In genomic region chrX:99172958-99173357, GRCh38 we compare ENCODE assay signal across 22 cellular contexts.
DNase-seq lines count a peak whose midpoint lies in the region; TF ChIP-seq lines count a peak whose summit lies in the region.
"Had no signal": no experiment of that assay in that cellular context is flagged by ENCODE, and none has a peak within 500 bp of the region (broad histone marks: within the 10 kb centered on the region; RNA-seq: fewer than 3 reads in every experiment).

No MANE protein-coding gene starts in this region.

- POLR2A ChIA-PET in MCF 10A (lab: Yijun Ruan, JAX): no interaction called here

- no peaks in the 10 kb centered on the region for H4K20me1 ChIP-seq in mammary epithelial cell (ENCODE audit: insufficient read depth, low read length)
- no peaks in the 10 kb centered on the region for H4K20me1 ChIP-seq in neural progenitor cell (ENCODE audit: low read depth)

- no peaks in the 10 kb centered on the region for H3K9me3 ChIP-seq in mammary epithelial cell (replicated peaks; ENCODE audit: insufficient read depth, low read length)
- no peaks in the 10 kb centered on the region for H3K9me3 ChIP-seq in MG63
- H3K9me3 ChIP-seq in neural progenitor cell (ENCODE audit: low read depth): no peaks in the 10 kb centered on the region
- no peaks in the 10 kb centered on the region for H3K9me3 ChIP-seq in adrenal gland (replicated peaks in 1 of 3)
- H3K9me3 ChIP-seq: BE2C had no signal

- H3K4me1 ChIP-seq in mammary epithelial cell (ENCODE audit: insufficient read depth, low read length) (no peaks in the 10 kb centered on the region), neural progenitor cell (peaks cover 3% of the 10 kb centered on the region), adrenal gland (replicated peaks in 1 of 2) (no peaks in the 10 kb centered on the region)
- H3K4me1 ChIP-seq: BE2C had no signal

- H3K27me3 ChIP-seq in mammary epithelial cell (ENCODE audit: insufficient read depth, low read length): no peaks in the 10 kb centered on the region
- no peaks in the 10 kb centered on the region for H3K27me3 ChIP-seq in MG63
- H3K27me3 ChIP-seq in neural progenitor cell: no peaks in the 10 kb centered on the region
- H3K27me3 ChIP-seq in adrenal gland: no peaks in the 10 kb centered on the region
- H3K27me3 ChIP-seq: BE2C had no signal

- CTCF ChIA-PET in MCF 10A (lab: Yijun Ruan, JAX) (interaction anchor here (0.7 to 0.8 kb wide), 2 partner anchors 8 to 511 kb away, joined by 3 read pairs; no protein-coding TSS in a partner anchor), mammary epithelial cell (lab: Charles Lee; ENCODE audit: low non-redundant PET) (no interaction called here)

- TF ChIP-seq CTCF in MCF 10A (IDR thresholded peaks at IDR 0.05; ENCODE audit: unreplicated experiment) (no peak), mammary epithelial cell (conservative IDR thresholded peaks at IDR 0.05 in 1 of 2, IDR thresholded peaks at IDR 0.05 in 1 of 2; ENCODE audit: extremely low read depth in 1 of 2, insufficient read depth in 1 of 2, low read depth in 1 of 2, low read length in 2 of 2) (peak in 1 of 2 donors; percentile 2), chondrocyte (IDR thresholded peaks at IDR 0.05) (peak; percentile 28), neural progenitor cell (IDR thresholded peaks at IDR 0.05) (peak; percentile 31), adrenal gland (IDR thresholded peaks at IDR 0.05) (no peak), GM20000 (IDR thresholded peaks at IDR 0.05; ENCODE audit: extremely low read depth, missing control alignments) (no peak)

- BruUV-seq in MCF 10A (replicated peaks; lab: Mats Ljungman, UMichigan): no TSS peak
- no TSS peak for BruUV-seq in mammary epithelial cell (replicated peaks; lab: Mats Ljungman, UMichigan)

- no peak overlapping the region for H3K4me3 ChIP-seq in mammary epithelial cell (replicated peaks in 1 of 3; ENCODE audit: insufficient read depth in 1 of 3, low read depth in 2 of 3, low read length in 3 of 3)
- no peak overlapping the region for H3K4me3 ChIP-seq in MG63
- H3K4me3 ChIP-seq in neural progenitor cell: no peak overlapping the region
- H3K4me3 ChIP-seq in adrenal gland: no peak overlapping the region
- H3K4me3 ChIP-seq: K562, SK-N-MC had no signal

- no peaks in the 10 kb centered on the region for H3F3A ChIP-seq in neural progenitor cell (ENCODE audit: low read depth)

- H3K9ac ChIP-seq in mammary epithelial cell (ENCODE audit: insufficient read depth, low read length): no peak overlapping the region
- no peak overlapping the region for H3K9ac ChIP-seq in neural progenitor cell

- dilution Hi-C loops in mammary epithelial cell (cut with HindIII; ENCODE audit: low sequenced_read_pairs): no loop called here

- 53% methylated on average over 3 of the region's 3 CpGs for WGBS in mammary epithelial cell (ENCODE audit: low coverage, missing lambda C conversion rate)
- 59 to 66% (median 64%) methylated on average over 3 of the region's 3 CpGs for WGBS in adrenal gland, 4 donors

- H3K4me3 Mint-ChIP-seq in MCF 10A (ENCODE audit: unreplicated experiment): no peak overlapping the region
- no peak overlapping the region for H3K4me3 Mint-ChIP-seq in chondrocyte (ENCODE audit: unreplicated experiment)
- H3K4me3 Mint-ChIP-seq in neural progenitor cell: no peak overlapping the region
- H3K4me3 Mint-ChIP-seq: CD4-positive, CD25-positive, alpha-beta regulatory T cell had no signal

- no peaks in the 10 kb centered on the region for H3K36me3 ChIP-seq in mammary epithelial cell (ENCODE audit: insufficient read depth, low read length)
- H3K36me3 ChIP-seq in MG63: no peaks in the 10 kb centered on the region
- no peaks in the 10 kb centered on the region for H3K36me3 ChIP-seq in neural progenitor cell
- H3K36me3 ChIP-seq in adrenal gland (replicated peaks in 1 of 2): no peaks in the 10 kb centered on the region
- H3K36me3 ChIP-seq: BE2C had no signal

- H2AFZ ChIP-seq in mammary epithelial cell (ENCODE audit: low read depth, low read length): no peak overlapping the region
- H2AFZ ChIP-seq in neural progenitor cell (replicated peaks): no peak overlapping the region

- peaks cover 22% of the 10 kb centered on the region for H3K27me3 Mint-ChIP-seq in MCF 10A (ENCODE audit: insufficient read depth, unreplicated experiment)
- peaks cover 12% of the 10 kb centered on the region for H3K27me3 Mint-ChIP-seq in chondrocyte (ENCODE audit: low read depth)
- no peaks in the 10 kb centered on the region for H3K27me3 Mint-ChIP-seq in neural progenitor cell (ENCODE audit: insufficient read depth, low read depth)
- H3K27me3 Mint-ChIP-seq: CD4-positive, CD25-positive, alpha-beta regulatory T cell had no signal

- H3K36me3 Mint-ChIP-seq in MCF 10A (ENCODE audit: insufficient read depth, unreplicated experiment): peaks cover 7% of the 10 kb centered on the region
- H3K36me3 Mint-ChIP-seq in chondrocyte (ENCODE audit: low read depth): no peaks in the 10 kb centered on the region
- no peaks in the 10 kb centered on the region for H3K36me3 Mint-ChIP-seq in neural progenitor cell
- H3K36me3 Mint-ChIP-seq: CD4-positive, CD25-positive, alpha-beta regulatory T cell had no signal

- intact Hi-C loops in MCF 10A (cut with micrococcal nuclease): no loop called here
- intact Hi-C loops in mammary epithelial cell (cut with micrococcal nuclease): no loop called here
- intact Hi-C loops in adrenal gland (cut with DNase I): no loop called here

- no peaks in the 10 kb centered on the region for H3K79me2 ChIP-seq in mammary epithelial cell (ENCODE audit: insufficient read depth, low read length)
- no peaks in the 10 kb centered on the region for H3K79me2 ChIP-seq in neural progenitor cell (ENCODE audit: low read depth)

- H3K4me2 ChIP-seq in mammary epithelial cell (ENCODE audit: insufficient read depth, low read depth, low read length) (no peak overlapping the region), neural progenitor cell (no peak overlapping the region)

- in situ Hi-C loops in mammary epithelial cell (cut with MboI; ENCODE audit: low sequenced_read_pairs in 2 of 2): no loop called here

- H3K27ac ChIP-seq in mammary epithelial cell (ENCODE audit: insufficient read depth, low read depth, low read length) (no peak overlapping the region), neural progenitor cell (no peak overlapping the region), adrenal gland (no peak overlapping the region)
- H3K27ac ChIP-seq: RWPE1, SK-N-MC had no signal

- TF ChIP-seq POLR2A in adrenal gland (IDR thresholded peaks at IDR 0.05): no peak

- H3K9me3 Mint-ChIP-seq in MCF 10A (ENCODE audit: unreplicated experiment) (no peaks in the 10 kb centered on the region), chondrocyte (ENCODE audit: low read depth) (no peaks in the 10 kb centered on the region), neural progenitor cell (no peaks in the 10 kb centered on the region)

- DNase-seq in MCF 10A (ENCODE audit: unreplicated experiment): peak; percentile 11
- no peak for DNase-seq in mammary epithelial cell
- peak; percentile 0 for DNase-seq in MG63
- DNase-seq in chondrocyte (ENCODE audit: low spot score): no peak
- peak; percentile 16 for DNase-seq in neural progenitor cell (ENCODE audit: low spot score)
- DNase-seq in adrenal gland: no peak
- no peak for DNase-seq in GM20000 (ENCODE audit: low spot score)
- DNase-seq in GM19238 (ENCODE audit: insufficient read length, low spot score): no peak
- DNase-seq: BE2C; CD4-positive, CD25-positive, alpha-beta regulatory T cell; COR-L47; MV-4-11; NCI-H1105 treated with DMSO at 0.1 percent for 48 hours; NCI-H2081; NCI-H446; NCI-H526; PC-3; SHP77 treated with DMSO at 0.1 percent for 48 hours; SW 1271 had no signal

- H3K4me1 Mint-ChIP-seq in MCF 10A (ENCODE audit: insufficient read depth, unreplicated experiment) (no peaks in the 10 kb centered on the region), chondrocyte (ENCODE audit: low read depth) (no peaks in the 10 kb centered on the region), neural progenitor cell (no peaks in the 10 kb centered on the region)
- H3K4me1 Mint-ChIP-seq: CD4-positive, CD25-positive, alpha-beta regulatory T cell had no signal

- H3K27ac Mint-ChIP-seq in MCF 10A (ENCODE audit: low read depth, unreplicated experiment): no peak overlapping the region
- no peak overlapping the region for H3K27ac Mint-ChIP-seq in chondrocyte (ENCODE audit: unreplicated experiment)
- no peak overlapping the region for H3K27ac Mint-ChIP-seq in neural progenitor cell
- H3K27ac Mint-ChIP-seq: CD4-positive, CD25-positive, alpha-beta regulatory T cell had no signal

Comparison
In these comparisons a context has a peak if more than half of its experiments do, and no peak if none do; other contexts are left out.
1. DNase-seq: peak in MCF 10A (single experiment), MG63 (single experiment) and neural progenitor cell (single experiment); none in mammary epithelial cell (single experiment), chondrocyte (single experiment), adrenal gland (0 of 7), GM20000 (single experiment) and GM19238 (single experiment).
2. CTCF ChIP-seq: peak in chondrocyte (single experiment) and neural progenitor cell (single experiment); none in MCF 10A (single experiment), adrenal gland (0 of 6) and GM20000 (single experiment).